Comparison of ENCODE assay signal across 15 cellular contexts in genomic region chr11:556175-556699, GRCh38. TPM values are rescaled to one million over a fixed set of nuclear protein-coding genes. Genes with fewer than 3 reads are reported as not detected.
DNase-seq lines count a peak whose midpoint lies in the region; TF ChIP-seq lines count a peak whose summit lies in the region.
"Had no signal": no experiment of that assay in that cellular context is flagged by ENCODE, and none has a peak within 500 bp of the region (broad histone marks: within the 10 kb centered on the region; RNA-seq: fewer than 3 reads in every experiment).

No MANE protein-coding gene starts in this region.

- H3K9me3 ChIP-seq in SK-N-MC (ENCODE audit: low read depth, low read length) (no peaks in the 10 kb centered on the region), iPS-18c (ENCODE audit: control insufficient read depth, insufficient read depth, low read length) (no peaks in the 10 kb centered on the region), thyroid gland (no peaks in the 10 kb centered on the region)
- H3K9me3 ChIP-seq: ascending aorta, neutrophil, upper lobe of right lung had no signal

- H3K27ac ChIP-seq in SK-N-MC (no peak overlapping the region), thyroid gland (no peak overlapping the region)
- H3K27ac ChIP-seq: ascending aorta, epithelial cell of prostate, neutrophil had no signal

- peaks cover 20 to 33% of the 10 kb centered on the region in 2 donors for H3K4me1 ChIP-seq in thyroid gland

- no peaks in the 10 kb centered on the region for H3K27me3 ChIP-seq in thyroid gland

- CTCF ChIA-PET in activated naive CD4-positive, alpha-beta T cell treated with anti-CD3 and anti-CD28 coated beads, Interleukin-2, amount 10 ng/mL, durations not matched to agents 7 days and 5 days (lab: Charles Lee): interaction anchor here (1.1 to 3.3 kb wide), 5 partner anchors 9 to 172 kb away, joined by 3 to 42 read pairs (median 5); no protein-coding TSS in a partner anchor

- DNase-seq in activated naive CD4-positive, alpha-beta T cell treated with anti-CD3 and anti-CD28 coated beads, Interleukin-2, amount 10 ng/mL, durations not matched to agents 7 days and 5 days: peak; percentile 42
- DNase-seq in activated naive CD4-positive, alpha-beta T cell treated with Interleukin-2 at 50 U/mL for 16 hours: no peak
- DNase-seq in SK-N-MC (ENCODE audit: low read depth, low spot score) (no peak), thyroid gland (peak; percentile 39 to 40), DMS114 treated with DMSO at 0.1 percent for 48 hours (lab: John Stamatoyannopoulos, UW; ENCODE audit: unreplicated experiment) (no peak), DMS153 (lab: John Stamatoyannopoulos, UW) (no peak)
- DNase-seq in stimulated activated naive CD4-positive, alpha-beta T cell treated with Interleukin-2 at 50 U/mL for 16 hours (lab: John Stamatoyannopoulos, UW): no peak
- DNase-seq: islet precursor cell; NCI-H446; stimulated activated CD4-positive, alpha-beta T cell treated with anti-CD3 and anti-CD28 coated beads, Interleukin-4, amount 100 ng/mL, for 4 hours; upper lobe of right lung had no signal

- H3K27me3 Mint-ChIP-seq in activated naive CD4-positive, alpha-beta T cell treated with anti-CD3 and anti-CD28 coated beads, Interleukin-2, amount 10 ng/mL, durations not matched to agents 7 days and 5 days: peaks cover 65% of the 10 kb centered on the region

- no peaks in the 10 kb centered on the region for H3K36me3 ChIP-seq in SK-N-MC (ENCODE audit: insufficient read depth, low read length)
- H3K36me3 ChIP-seq in thyroid gland: no peaks in the 10 kb centered on the region
- H3K36me3 ChIP-seq: ascending aorta, neutrophil, upper lobe of right lung had no signal

- TF ChIP-seq POLR2A in thyroid gland (IDR thresholded peaks at IDR 0.05): no peak

- no peaks in the 10 kb centered on the region for H3K9me3 Mint-ChIP-seq in activated naive CD4-positive, alpha-beta T cell treated with anti-CD3 and anti-CD28 coated beads, Interleukin-2, amount 10 ng/mL, durations not matched to agents 7 days and 5 days

- peaks cover 21% of the 10 kb centered on the region for H3K4me1 Mint-ChIP-seq in activated naive CD4-positive, alpha-beta T cell treated with anti-CD3 and anti-CD28 coated beads, Interleukin-2, amount 10 ng/mL, durations not matched to agents 7 days and 5 days

- no peak for TF ChIP-seq CTCF in thyroid gland (IDR thresholded peaks at IDR 0.05)

- no peaks in the 10 kb centered on the region for H3K36me3 Mint-ChIP-seq in activated naive CD4-positive, alpha-beta T cell treated with anti-CD3 and anti-CD28 coated beads, Interleukin-2, amount 10 ng/mL, durations not matched to agents 7 days and 5 days

- H3K27ac Mint-ChIP-seq in activated naive CD4-positive, alpha-beta T cell treated with anti-CD3 and anti-CD28 coated beads, Interleukin-2, amount 10 ng/mL, durations not matched to agents 7 days and 5 days: no peak overlapping the region

- 52 to 57% methylated on average over 5 to 6 of the region's 49 CpGs for WGBS in thyroid gland, 2 donors

- H3K4me3 ChIP-seq in SK-N-MC (peak overlapping the region; percentile 78), iPS-18c (ENCODE audit: insufficient read depth, low read depth, low read length) (peak overlapping the region; percentile 71; the same call in 1 of the 2 replicates), thyroid gland (replicated peaks in 1 of 3) (no peak overlapping the region)

- H3K9ac ChIP-seq in SK-N-MC (ENCODE audit: insufficient read length): no peak overlapping the region

- H3K4me3 Mint-ChIP-seq in activated naive CD4-positive, alpha-beta T cell treated with anti-CD3 and anti-CD28 coated beads, Interleukin-2, amount 10 ng/mL, durations not matched to agents 7 days and 5 days: peak overlapping the region; percentile 41

- intact Hi-C loops in thyroid gland (cut with DNase I): no loop called here

RNA-seq across cellular contexts. Expression of gene LMNTD2, which starts 4.3 kb away (rescaled TPM):
- total RNA-seq in thyroid gland: 1 to 10 TPM; 4.2 to 8.8 (median 6.6) TPM

RNA-seq across cellular contexts. Expression of gene RASSF7, which starts 4.5 kb away (rescaled TPM):
- 10 to 100 TPM; 18.6 to 60.0 (median 24.8) TPM for total RNA-seq in thyroid gland

RNA-seq across cellular contexts. Expression of gene LRRC56, which starts 18.9 kb away (rescaled TPM):
- 1 to 10 TPM; 1.7 to 2.6 (median 2.3) TPM for total RNA-seq in thyroid gland
- total RNA-seq: ascending aorta had no signal

RNA-seq across cellular contexts. Expression of gene PHRF1, which starts 20.0 kb away (rescaled TPM):
- 10 to 100 TPM; 18.3 to 31.0 (median 19.3) TPM for total RNA-seq in thyroid gland

RNA-seq across cellular contexts. Expression of gene HRAS, which starts 20.9 kb away (rescaled TPM):
- total RNA-seq in thyroid gland: 10 to 100 TPM; 16.9 to 41.3 (median 29.9) TPM

Comparison
In these comparisons a context has a peak if more than half of its experiments do, and no peak if none do; other contexts are left out.
1. DNase-seq: peak in activated naive CD4-positive, alpha-beta T cell treated with anti-CD3 and anti-CD28 coated beads, Interleukin-2, amount 10 ng/mL, durations not matched to agents 7 days and 5 days (single experiment) and thyroid gland (2 of 2); none in activated naive CD4-positive, alpha-beta T cell treated with Interleukin-2 at 50 U/mL for 16 hours (single experiment), SK-N-MC (single experiment), DMS114 treated with DMSO at 0.1 percent for 48 hours (single experiment), DMS153 (single experiment) and stimulated activated naive CD4-positive, alpha-beta T cell treated with Interleukin-2 at 50 U/mL for 16 hours (single experiment).
2. H3K4me3 ChIP-seq: peak in SK-N-MC (single experiment) and iPS-18c (single experiment); none in thyroid gland (0 of 3).